ENCODE assay signal across 1 cellular context in the genomic region with DNA sequence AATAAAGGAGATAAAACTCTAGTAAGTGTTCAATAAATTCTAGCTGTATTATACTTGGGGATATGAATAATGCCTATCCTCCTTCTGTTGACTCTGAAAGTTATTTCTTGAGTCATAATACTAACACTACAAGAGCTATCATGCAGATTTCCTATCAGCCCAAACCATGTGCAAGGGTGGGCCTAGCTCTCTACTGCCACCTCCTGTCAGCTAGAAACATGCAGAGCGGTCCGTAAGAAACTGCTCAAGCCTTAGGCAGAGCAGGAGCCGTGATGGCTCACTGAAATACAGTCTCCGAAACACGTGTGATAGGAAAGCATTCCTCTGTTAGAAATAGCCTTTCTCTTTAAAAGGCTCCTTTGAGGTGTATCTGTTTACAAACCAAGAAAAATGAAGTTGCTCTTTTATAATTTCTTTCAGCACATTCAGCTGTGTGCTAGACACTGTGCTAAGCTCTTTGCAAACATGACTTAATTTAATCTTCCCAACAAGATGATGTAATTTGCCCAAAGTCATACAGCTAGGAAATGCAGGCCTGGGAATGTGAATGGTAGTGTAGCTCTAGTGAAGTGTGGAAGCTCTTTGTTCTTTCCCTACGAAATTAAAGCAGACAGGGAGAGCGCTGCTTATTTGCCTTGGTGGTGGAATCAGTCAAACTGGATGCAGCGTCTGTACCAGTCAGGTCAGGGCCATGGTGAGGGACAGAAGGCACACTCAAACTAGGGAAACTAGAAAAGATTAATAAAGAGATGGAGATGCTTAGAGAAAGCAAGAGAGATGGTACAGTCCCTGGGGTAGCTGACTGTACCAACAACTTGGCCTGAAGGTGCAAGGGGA.
TF ChIP-seq lines count a peak whose summit lies in the region.

No MANE protein-coding gene starts in this region.

TF ChIP-seq in SK-N-SH treated with all-trans-retinoic acid at 6 μM for 48 hours, 23 proteins besides CTCF, POLR2A, EP300 and RAD21 (continued from another document):
- TF ChIP-seq, protein P1, sequence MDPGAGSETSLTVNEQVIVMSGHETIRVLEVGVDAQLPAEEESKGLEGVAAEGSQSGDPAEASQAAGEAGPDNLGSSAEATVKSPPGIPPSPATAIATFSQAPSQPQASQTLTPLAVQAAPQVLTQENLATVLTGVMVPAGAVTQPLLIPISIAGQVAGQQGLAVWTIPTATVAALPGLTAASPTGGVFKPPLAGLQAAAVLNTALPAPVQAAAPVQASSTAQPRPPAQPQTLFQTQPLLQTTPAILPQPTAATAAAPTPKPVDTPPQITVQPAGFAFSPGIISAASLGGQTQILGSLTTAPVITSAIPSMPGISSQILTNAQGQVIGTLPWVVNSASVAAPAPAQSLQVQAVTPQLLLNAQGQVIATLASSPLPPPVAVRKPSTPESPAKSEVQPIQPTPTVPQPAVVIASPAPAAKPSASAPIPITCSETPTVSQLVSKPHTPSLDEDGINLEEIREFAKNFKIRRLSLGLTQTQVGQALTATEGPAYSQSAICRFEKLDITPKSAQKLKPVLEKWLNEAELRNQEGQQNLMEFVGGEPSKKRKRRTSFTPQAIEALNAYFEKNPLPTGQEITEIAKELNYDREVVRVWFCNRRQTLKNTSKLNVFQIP (CRISPR knock-in tag; IDR thresholded peaks at IDR 0.05; ENCODE audit: borderline replicate concordance, low read depth) = no peak
- TF ChIP-seq PPARA (CRISPR knock-in tag; IDR thresholded peaks at IDR 0.05; ENCODE audit: borderline replicate concordance) (no peak), ZFP30 (CRISPR knock-in tag; IDR thresholded peaks at IDR 0.05) (no peak)
